ENCODE assay signal across 12 cellular contexts in the genomic region with DNA sequence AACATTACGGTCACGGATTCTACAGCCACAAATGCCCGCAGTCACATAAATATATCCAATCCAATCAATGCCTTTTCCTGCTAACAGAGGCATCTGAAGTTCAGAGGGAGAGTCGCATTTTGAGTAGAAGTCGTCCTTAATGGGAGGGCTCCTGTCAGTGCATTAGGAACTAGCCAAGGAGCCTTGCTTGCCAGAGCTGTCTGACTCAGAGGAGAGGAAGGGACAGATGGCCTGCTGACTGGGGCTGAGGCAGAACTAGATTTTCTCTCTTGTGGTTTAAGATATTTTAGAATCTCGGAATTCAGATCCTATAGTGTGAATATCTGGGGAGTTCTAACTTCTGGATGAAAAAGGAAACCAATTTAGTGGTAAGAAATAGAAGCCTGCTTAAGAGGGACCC. TPM values are rescaled to one million over a fixed set of nuclear protein-coding genes. Genes with fewer than 3 reads are reported as not detected.
A peak's percentile ranks its signal among the peaks of the same experiment; 100 is the strongest.
DNase-seq lines count a peak whose midpoint lies in the region; ATAC-seq and TF ChIP-seq lines count a peak whose summit lies in the region.
"Had no signal": no experiment of that assay in that cellular context is flagged by ENCODE, and none has a peak within 500 bp of the region (broad histone marks: within the 10 kb centered on the region; RNA-seq: fewer than 3 reads in every experiment).

No MANE protein-coding gene starts in this region.

- peaks cover 9% of the 10 kb centered on the region for H3K4me1 Mint-ChIP-seq in activated T-helper 1 cell treated with anti-CD3 and anti-CD28 coated beads, Interleukin-12 subunit alpha, Interleukin-12 subunit beta, Interleukin-2, Interleukin-4 antibody, amounts not matched to agents 30 ng/mL and 10 ng/mL and 1 ng/mL, durations not matched to agents 14 hours and 24 hours and 36 hours (ENCODE audit: low read depth)
- peaks cover 14% of the 10 kb centered on the region for H3K4me1 Mint-ChIP-seq in activated CD4-positive, alpha-beta T cell treated with anti-CD3 and anti-CD28 coated beads, Interleukin-2, amount 10 ng/mL, durations not matched to agents 7 days and 5 days

- intact Hi-C loops in mucosa of descending colon (cut with DNase I, micrococcal nuclease) = no loop called here
- intact Hi-C loops in activated T-helper 1 cell treated with anti-CD3 and anti-CD28 coated beads, Interleukin-12 subunit alpha, Interleukin-12 subunit beta, Interleukin-2, Interleukin-4 antibody, amounts not matched to agents 30 ng/mL and 10 ng/mL and 1 ng/mL, durations not matched to agents 14 hours and 24 hours and 36 hours (cut with micrococcal nuclease) = no loop called here

- H3K27ac Mint-ChIP-seq in activated T-helper 1 cell treated with anti-CD3 and anti-CD28 coated beads, Interleukin-12 subunit alpha, Interleukin-12 subunit beta, Interleukin-2, Interleukin-4 antibody, amounts not matched to agents 30 ng/mL and 10 ng/mL and 1 ng/mL, durations not matched to agents 14 hours and 24 hours and 36 hours = no peak overlapping the region
- no peak overlapping the region for H3K27ac Mint-ChIP-seq in activated CD4-positive, alpha-beta T cell treated with anti-CD3 and anti-CD28 coated beads, Interleukin-2, amount 10 ng/mL, durations not matched to agents 7 days and 5 days

- peaks cover 26% of the 10 kb centered on the region for H3K36me3 Mint-ChIP-seq in activated T-helper 1 cell treated with anti-CD3 and anti-CD28 coated beads, Interleukin-12 subunit alpha, Interleukin-12 subunit beta, Interleukin-2, Interleukin-4 antibody, amounts not matched to agents 30 ng/mL and 10 ng/mL and 1 ng/mL, durations not matched to agents 14 hours and 24 hours and 36 hours (ENCODE audit: low read depth)
- H3K36me3 Mint-ChIP-seq in activated CD4-positive, alpha-beta T cell treated with anti-CD3 and anti-CD28 coated beads, Interleukin-2, amount 10 ng/mL, durations not matched to agents 7 days and 5 days (ENCODE audit: low read depth) = peaks cover 12% of the 10 kb centered on the region

- H3K36me3 ChIP-seq in mucosa of descending colon (ENCODE audit: low read depth) = no peaks in the 10 kb centered on the region
- H3K36me3 ChIP-seq: BE2C had no signal

- DNase-seq in A172 (ENCODE audit: low spot score) (peak; percentile 42), Kasumi-1 (lab: John Stamatoyannopoulos, UW) (peak; percentile 58 to 69), dedifferentiated amniotic fluid mesenchymal stem cell (ENCODE audit: extremely low spot score) (peak; percentile 60), mucosa of descending colon (peak in 1 of 3 donors; percentile 15), T-helper 9 cell (no peak)
- no peak for DNase-seq in activated T-helper 1 cell treated with anti-CD3 and anti-CD28 coated beads, Interleukin-12 subunit alpha, Interleukin-12 subunit beta, Interleukin-2, Interleukin-4 antibody, amounts not matched to agents 30 ng/mL and 10 ng/mL and 1 ng/mL, durations not matched to agents 14 hours and 24 hours and 36 hours (ENCODE audit: low spot score)
- DNase-seq in activated CD4-positive, alpha-beta T cell treated with anti-CD3 and anti-CD28 coated beads, Interleukin-2, amount 10 ng/mL, durations not matched to agents 7 days and 5 days = no peak
- DNase-seq: activated CD4-positive, alpha-beta T cell treated with anti-CD3 and anti-CD28 coated beads for 48 hours; BE2C; stimulated activated CD4-positive, alpha-beta T cell treated with anti-CD3 and anti-CD28 coated beads, Interleukin-4, amount 100 ng/mL, for 24 hours had no signal

- peaks cover 4% of the 10 kb centered on the region for H3K4me1 ChIP-seq in mucosa of descending colon (ENCODE audit: low read depth)

- H3K27me3 Mint-ChIP-seq in activated T-helper 1 cell treated with anti-CD3 and anti-CD28 coated beads, Interleukin-12 subunit alpha, Interleukin-12 subunit beta, Interleukin-2, Interleukin-4 antibody, amounts not matched to agents 30 ng/mL and 10 ng/mL and 1 ng/mL, durations not matched to agents 14 hours and 24 hours and 36 hours (ENCODE audit: insufficient read depth) = no peaks in the 10 kb centered on the region
- no peaks in the 10 kb centered on the region for H3K27me3 Mint-ChIP-seq in activated CD4-positive, alpha-beta T cell treated with anti-CD3 and anti-CD28 coated beads, Interleukin-2, amount 10 ng/mL, durations not matched to agents 7 days and 5 days

- no peak for TF ChIP-seq CTCF in mucosa of descending colon (IDR thresholded peaks at IDR 0.05)

- CTCF ChIA-PET in activated CD4-positive, alpha-beta T cell treated with anti-CD3 and anti-CD28 coated beads, Interleukin-2, amount 10 ng/mL, durations not matched to agents 7 days and 5 days (lab: Charles Lee) = interaction anchor here (1.2 to 2.2 kb wide), 3 partner anchors 9 to 112 kb away, joined by 3 to 7 read pairs (median 7); no protein-coding TSS in a partner anchor

- H3K9me3 ChIP-seq in mucosa of descending colon = no peaks in the 10 kb centered on the region
- H3K9me3 ChIP-seq: BE2C had no signal

- ATAC-seq in mucosa of descending colon (peak; percentile 24), GM19328 (IDR thresholded peaks at IDR 0.05; ENCODE audit: unreplicated experiment) (no peak)

- POLR2A ChIA-PET in activated CD4-positive, alpha-beta T cell treated with anti-CD3 and anti-CD28 coated beads, Interleukin-2, amount 10 ng/mL, durations not matched to agents 7 days and 5 days (lab: Charles Lee) = no interaction called here

- no peak overlapping the region for H3K4me3 ChIP-seq in mucosa of descending colon
- H3K4me3 ChIP-seq: lung had no signal

- H3K4me3 Mint-ChIP-seq in activated T-helper 1 cell treated with anti-CD3 and anti-CD28 coated beads, Interleukin-12 subunit alpha, Interleukin-12 subunit beta, Interleukin-2, Interleukin-4 antibody, amounts not matched to agents 30 ng/mL and 10 ng/mL and 1 ng/mL, durations not matched to agents 14 hours and 24 hours and 36 hours = no peak overlapping the region
- no peak overlapping the region for H3K4me3 Mint-ChIP-seq in activated CD4-positive, alpha-beta T cell treated with anti-CD3 and anti-CD28 coated beads, Interleukin-2, amount 10 ng/mL, durations not matched to agents 7 days and 5 days

- H3K9me3 Mint-ChIP-seq in activated T-helper 1 cell treated with anti-CD3 and anti-CD28 coated beads, Interleukin-12 subunit alpha, Interleukin-12 subunit beta, Interleukin-2, Interleukin-4 antibody, amounts not matched to agents 30 ng/mL and 10 ng/mL and 1 ng/mL, durations not matched to agents 14 hours and 24 hours and 36 hours = no peaks in the 10 kb centered on the region
- no peaks in the 10 kb centered on the region for H3K9me3 Mint-ChIP-seq in activated CD4-positive, alpha-beta T cell treated with anti-CD3 and anti-CD28 coated beads, Interleukin-2, amount 10 ng/mL, durations not matched to agents 7 days and 5 days

RNA-seq across cellular contexts. Expression of a gene that starts 10.6 kb away (rescaled TPM):
- 0.96 and 2.3 TPM in 2 replicates for total RNA-seq in A172 (2014; rRNA removed; shearing (Covaris generic))
- 1 to 10 TPM; 8.2 to 9.8 (median 9.1) TPM for total RNA-seq in mucosa of descending colon
- 5.7 and 5.8 TPM in 2 replicates for total RNA-seq in activated T-helper 1 cell treated with anti-CD3 and anti-CD28 coated beads, Interleukin-12 subunit alpha, Interleukin-12 subunit beta, Interleukin-2, Interleukin-4 antibody, amounts not matched to agents 30 ng/mL and 10 ng/mL and 1 ng/mL, durations not matched to agents 14 hours and 24 hours and 36 hours
- total RNA-seq in activated CD4-positive, alpha-beta T cell treated with anti-CD3 and anti-CD28 coated beads, Interleukin-2, amount 10 ng/mL, durations not matched to agents 7 days and 5 days = 1 to 10 TPM; 7.6 to 7.8 TPM

RNA-seq across cellular contexts. Expression of a gene that starts 35.6 kb away (rescaled TPM):
- total RNA-seq in A172 (2014; rRNA removed; shearing (Covaris generic)) = 1.5 TPM in 1 of 2 replicates, not detected in the other
- 10 to 100 TPM; 17.3 to 45.4 (median 30.9) TPM for total RNA-seq in mucosa of descending colon
- total RNA-seq in activated T-helper 1 cell treated with anti-CD3 and anti-CD28 coated beads, Interleukin-12 subunit alpha, Interleukin-12 subunit beta, Interleukin-2, Interleukin-4 antibody, amounts not matched to agents 30 ng/mL and 10 ng/mL and 1 ng/mL, durations not matched to agents 14 hours and 24 hours and 36 hours = 0.29 and 0.60 TPM in 2 replicates
- under 1 TPM; 0.20 to 0.21 TPM for total RNA-seq in activated CD4-positive, alpha-beta T cell treated with anti-CD3 and anti-CD28 coated beads, Interleukin-2, amount 10 ng/mL, durations not matched to agents 7 days and 5 days

RNA-seq across cellular contexts. Expression of a gene that starts 56.0 kb away (rescaled TPM):
- 49.0 and 60.3 TPM in 2 replicates for total RNA-seq in A172 (2014; rRNA removed; shearing (Covaris generic))
- total RNA-seq in mucosa of descending colon = 10 to 100 TPM; 14.2 to 20.6 (median 19.2) TPM
- total RNA-seq in activated T-helper 1 cell treated with anti-CD3 and anti-CD28 coated beads, Interleukin-12 subunit alpha, Interleukin-12 subunit beta, Interleukin-2, Interleukin-4 antibody, amounts not matched to agents 30 ng/mL and 10 ng/mL and 1 ng/mL, durations not matched to agents 14 hours and 24 hours and 36 hours = 96.0 and 96.5 TPM in 2 replicates
- total RNA-seq in activated CD4-positive, alpha-beta T cell treated with anti-CD3 and anti-CD28 coated beads, Interleukin-2, amount 10 ng/mL, durations not matched to agents 7 days and 5 days = 10 to 100 TPM; 62.7 to 63.8 TPM

Comparison
In these comparisons a context has a peak if more than half of its experiments do, and no peak if none do; other contexts are left out.
1. DNase-seq: peak in A172 (single experiment), Kasumi-1 (2 of 2) and dedifferentiated amniotic fluid mesenchymal stem cell (single experiment); none in activated T-helper 1 cell treated with anti-CD3 and anti-CD28 coated beads, Interleukin-12 subunit alpha, Interleukin-12 subunit beta, Interleukin-2, Interleukin-4 antibody, amounts not matched to agents 30 ng/mL and 10 ng/mL and 1 ng/mL, durations not matched to agents 14 hours and 24 hours and 36 hours (single experiment), activated CD4-positive, alpha-beta T cell treated with anti-CD3 and anti-CD28 coated beads, Interleukin-2, amount 10 ng/mL, durations not matched to agents 7 days and 5 days (single experiment) and T-helper 9 cell (single experiment).